In the genomic region with DNA sequence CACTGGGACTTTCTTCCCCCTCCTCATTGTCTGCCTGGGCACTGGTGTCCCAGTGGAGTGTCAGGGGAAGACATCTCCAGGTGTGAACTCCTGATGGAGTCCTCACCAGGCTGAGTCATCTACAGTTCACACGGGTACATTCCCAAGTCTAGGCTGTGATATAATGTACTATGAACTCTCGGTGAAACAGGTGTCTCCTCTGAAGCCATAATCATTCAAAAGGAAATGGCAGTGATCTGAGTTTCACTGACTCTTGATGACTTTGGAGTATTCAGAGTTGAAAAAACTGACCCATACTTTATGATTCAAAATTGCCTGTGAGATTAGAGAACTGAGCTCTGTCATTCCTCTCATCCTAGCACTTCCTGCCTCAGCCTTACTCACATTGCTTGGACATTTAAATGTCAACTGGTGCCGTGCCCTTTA, we compare ENCODE assay signal across 8 cellular contexts. TPM values are rescaled to one million over a fixed set of nuclear protein-coding genes. Genes with fewer than 3 reads are reported as not detected.
DNase-seq lines count a peak whose midpoint lies in the region; ATAC-seq and TF ChIP-seq lines count a peak whose summit lies in the region.

No MANE protein-coding gene starts in this region.

- no peak overlapping the region for H2BK120ac ChIP-seq in neuronal stem cell (ENCODE audit: low read depth, low read length)

- H3K4me1 Mint-ChIP-seq in CD14-positive monocyte: peaks cover 3% of the 10 kb centered on the region

- no peaks in the 10 kb centered on the region for H3K36me3 Mint-ChIP-seq in CD14-positive monocyte

- no peaks in the 10 kb centered on the region for H3K36me3 ChIP-seq in Peyer's patch
- H3K36me3 ChIP-seq in neuronal stem cell (replicated peaks in 1 of 2; ENCODE audit: control insufficient read depth in 2 of 2, insufficient read depth in 2 of 2, low read length in 2 of 2): no peaks in the 10 kb centered on the region

- H4K91ac ChIP-seq in neuronal stem cell (ENCODE audit: low read depth, low read length, poor library complexity): no peak overlapping the region

- no peak overlapping the region for H2BK15ac ChIP-seq in neuronal stem cell (ENCODE audit: low read length)

- TF ChIP-seq POLR2A in Peyer's patch (IDR thresholded peaks at IDR 0.05): no peak

- H3K4me2 ChIP-seq in neuronal stem cell (ENCODE audit: insufficient read depth, low read length, poor library complexity, severe bottlenecking): no peak overlapping the region

- no peaks in the 10 kb centered on the region for H3K27me3 ChIP-seq in Peyer's patch
- no peaks in the 10 kb centered on the region for H3K27me3 ChIP-seq in neuronal stem cell (ENCODE audit: control insufficient read depth in 3 of 3, insufficient read depth in 3 of 3, low read depth in 1 of 3, low read length in 3 of 3)

- no peak overlapping the region for H2BK12ac ChIP-seq in neuronal stem cell (ENCODE audit: low read length)

- DNase-seq in Peyer's patch (peak in 2 of 3 donors; percentile 56 to 72), neuronal stem cell (ENCODE audit: low spot score) (no peak), DMS79 (lab: John Stamatoyannopoulos, UW) (no peak), CD14-positive monocyte (ENCODE audit: low spot score) (no peak), NCI-H345 treated with DMSO at 0.1 percent for 48 hours (lab: John Stamatoyannopoulos, UW; ENCODE audit: unreplicated experiment) (no peak), left ventricle myocardium superior (no peak)

- H3K27me3 Mint-ChIP-seq in CD14-positive monocyte (ENCODE audit: low read depth in 3 of 3): peaks cover 3 to 16% (median 15%) of the 10 kb centered on the region in 3 donors

- intact Hi-C loops in CD14-positive monocyte (cut with micrococcal nuclease): no loop called here
- intact Hi-C loops in left ventricle myocardium superior (cut with micrococcal nuclease): no loop called here

- no peak overlapping the region for H3K18ac ChIP-seq in neuronal stem cell (ENCODE audit: low read length)

- H3K27ac ChIP-seq in Peyer's patch: peak overlapping the region in 2 of 4 donors; percentile 56 to 74
- peak overlapping the region; percentile 47 for H3K27ac ChIP-seq in neuronal stem cell (replicated peaks; ENCODE audit: low read length)

- H2AK5ac ChIP-seq in neuronal stem cell (ENCODE audit: low read depth, low read length): no peak overlapping the region

- WGBS in neuronal stem cell (ENCODE audit: extremely low coverage in 2 of 2, insufficient read length in 2 of 2, insufficient replicate concordance in 1 of 2), 2 donors: no CpG with 5 or more reads among the region's 3 CpGs

- H3K9ac ChIP-seq in neuronal stem cell (ENCODE audit: low read depth, low read length, poor library complexity): no peak overlapping the region

- peaks cover 0 to 3% (median 0%) of the 10 kb centered on the region in 7 donors for H3K9me3 Mint-ChIP-seq in CD14-positive monocyte

- no peaks in the 10 kb centered on the region for H3K79me1 ChIP-seq in neuronal stem cell (ENCODE audit: low read depth, low read length)

- H2BK5ac ChIP-seq in neuronal stem cell (ENCODE audit: low read length): no peak overlapping the region

- TF ChIP-seq CTCF in Peyer's patch (IDR thresholded peaks at IDR 0.05) (peak in 3 of 6 experiments; percentile 40 to 46 (median 42)), CD14-positive monocyte (IDR thresholded peaks at IDR 0.05) (no peak)

- ATAC-seq in GM18873 (IDR thresholded peaks at IDR 0.05; ENCODE audit: low FRiP score, unreplicated experiment): peak; percentile 33
- ATAC-seq in HG02759 (IDR thresholded peaks at IDR 0.05; ENCODE audit: unreplicated experiment): peak; percentile 60
- no peak for ATAC-seq in left ventricle myocardium superior

- no peak overlapping the region for H3K27ac Mint-ChIP-seq in CD14-positive monocyte

- no peak overlapping the region for H2AFZ ChIP-seq in neuronal stem cell (ENCODE audit: low read length)

- H3K4ac ChIP-seq in neuronal stem cell (ENCODE audit: low read length): no peak overlapping the region

- no peak overlapping the region for H3K23ac ChIP-seq in neuronal stem cell (ENCODE audit: low read depth, low read length, poor library complexity)

- peaks cover 0 to 8% (median 0%) of the 10 kb centered on the region in 4 donors for H3K4me1 ChIP-seq in Peyer's patch
- H3K4me1 ChIP-seq in neuronal stem cell (ENCODE audit: control insufficient read depth in 2 of 2, insufficient read depth in 1 of 2, low read depth in 1 of 2, low read length in 2 of 2): peaks cover 10 to 13% of the 10 kb centered on the region in 2 donors

- H3K9me3 ChIP-seq in Peyer's patch: no peaks in the 10 kb centered on the region
- H3K9me3 ChIP-seq in neuronal stem cell (replicated peaks in 1 of 2; ENCODE audit: control insufficient read depth in 2 of 2, insufficient read depth in 1 of 2, low read depth in 1 of 2, low read length in 2 of 2): no peaks in the 10 kb centered on the region

- no peak overlapping the region for H4K8ac ChIP-seq in neuronal stem cell (ENCODE audit: low read depth, low read length)

- no peak overlapping the region for H3K14ac ChIP-seq in neuronal stem cell (ENCODE audit: low read length)

- H3K4me3 ChIP-seq in Peyer's patch: no peak overlapping the region
- H3K4me3 ChIP-seq in neuronal stem cell (ENCODE audit: low read length in 2 of 2): no peak overlapping the region

- no peak overlapping the region for H3K4me3 Mint-ChIP-seq in CD14-positive monocyte

RNA-seq across cellular contexts. Expression of a gene that starts 9.1 kb away (rescaled TPM):
- total RNA-seq in Peyer's patch (10 to 100 TPM in 3 of 4 donors, 1 to 10 TPM in 1; 3.3 to 29.7 (median 17.3) TPM), left ventricle myocardium superior (3.7 TPM)
- 0.20 TPM for polyA plus RNA-seq in neuronal stem cell (2013, experiment 1 of 2)
- 0.25 TPM for polyA plus RNA-seq in neuronal stem cell (2013, experiment 2 of 2)
- not detected for polyA plus RNA-seq in CD14-positive monocyte

Comparison
In these comparisons a context has a peak if more than half of its experiments do, and no peak if none do; other contexts are left out.
1. DNase-seq: peak in Peyer's patch (2 of 3); none in neuronal stem cell (single experiment), DMS79 (single experiment), CD14-positive monocyte (single experiment), NCI-H345 treated with DMSO at 0.1 percent for 48 hours (single experiment) and left ventricle myocardium superior (single experiment).